Comparison of ENCODE assay signal across 1 cellular context in genomic region chr9:124695280-124695890, GRCh38.
TF ChIP-seq lines count a peak whose summit lies in the region.

No MANE protein-coding gene starts in this region.

TF ChIP-seq in WTC11, 78 proteins besides CTCF, POLR2A, EP300 and RAD21 (continued from another document):
- TF ChIP-seq ZNF512 (CRISPR knock-in tag; IDR thresholded peaks at IDR 0.05; ENCODE audit: borderline replicate concordance) (no peak), E2F4 (CRISPR knock-in tag; IDR thresholded peaks at IDR 0.05; ENCODE audit: borderline replicate concordance, low read depth) (no peak), EMX1 (CRISPR knock-in tag; IDR thresholded peaks at IDR 0.05) (no peak), TCF7 (CRISPR knock-in tag; IDR thresholded peaks at IDR 0.05; ENCODE audit: low read depth) (no peak), IRF2 (CRISPR knock-in tag; IDR thresholded peaks at IDR 0.05; ENCODE audit: borderline replicate concordance, low read depth) (no peak)
- TF ChIP-seq, protein P1, sequence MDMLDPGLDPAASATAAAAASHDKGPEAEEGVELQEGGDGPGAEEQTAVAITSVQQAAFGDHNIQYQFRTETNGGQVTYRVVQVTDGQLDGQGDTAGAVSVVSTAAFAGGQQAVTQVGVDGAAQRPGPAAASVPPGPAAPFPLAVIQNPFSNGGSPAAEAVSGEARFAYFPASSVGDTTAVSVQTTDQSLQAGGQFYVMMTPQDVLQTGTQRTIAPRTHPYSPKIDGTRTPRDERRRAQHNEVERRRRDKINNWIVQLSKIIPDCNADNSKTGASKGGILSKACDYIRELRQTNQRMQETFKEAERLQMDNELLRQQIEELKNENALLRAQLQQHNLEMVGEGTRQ (CRISPR knock-in tag; IDR thresholded peaks at IDR 0.05) = no peak
- TF ChIP-seq, protein P2, sequence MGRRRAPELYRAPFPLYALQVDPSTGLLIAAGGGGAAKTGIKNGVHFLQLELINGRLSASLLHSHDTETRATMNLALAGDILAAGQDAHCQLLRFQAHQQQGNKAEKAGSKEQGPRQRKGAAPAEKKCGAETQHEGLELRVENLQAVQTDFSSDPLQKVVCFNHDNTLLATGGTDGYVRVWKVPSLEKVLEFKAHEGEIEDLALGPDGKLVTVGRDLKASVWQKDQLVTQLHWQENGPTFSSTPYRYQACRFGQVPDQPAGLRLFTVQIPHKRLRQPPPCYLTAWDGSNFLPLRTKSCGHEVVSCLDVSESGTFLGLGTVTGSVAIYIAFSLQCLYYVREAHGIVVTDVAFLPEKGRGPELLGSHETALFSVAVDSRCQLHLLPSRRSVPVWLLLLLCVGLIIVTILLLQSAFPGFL (CRISPR knock-in tag; IDR thresholded peaks at IDR 0.05; ENCODE audit: borderline replicate concordance) = no peak
- TF ChIP-seq, protein P3, sequence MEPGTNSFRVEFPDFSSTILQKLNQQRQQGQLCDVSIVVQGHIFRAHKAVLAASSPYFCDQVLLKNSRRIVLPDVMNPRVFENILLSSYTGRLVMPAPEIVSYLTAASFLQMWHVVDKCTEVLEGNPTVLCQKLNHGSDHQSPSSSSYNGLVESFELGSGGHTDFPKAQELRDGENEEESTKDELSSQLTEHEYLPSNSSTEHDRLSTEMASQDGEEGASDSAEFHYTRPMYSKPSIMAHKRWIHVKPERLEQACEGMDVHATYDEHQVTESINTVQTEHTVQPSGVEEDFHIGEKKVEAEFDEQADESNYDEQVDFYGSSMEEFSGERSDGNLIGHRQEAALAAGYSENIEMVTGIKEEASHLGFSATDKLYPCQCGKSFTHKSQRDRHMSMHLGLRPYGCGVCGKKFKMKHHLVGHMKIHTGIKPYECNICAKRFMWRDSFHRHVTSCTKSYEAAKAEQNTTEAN (CRISPR knock-in tag; IDR thresholded peaks at IDR 0.05) = no peak
